Comparison of ENCODE assay signal across 13 cellular contexts in genomic region chr3:40079203-40079844, GRCh38.
DNase-seq lines count a peak whose midpoint lies in the region; ATAC-seq and TF ChIP-seq lines count a peak whose summit lies in the region.
"Had no signal": no experiment of that assay in that cellular context is flagged by ENCODE, and none has a peak within 500 bp of the region (broad histone marks: within the 10 kb centered on the region; RNA-seq: fewer than 3 reads in every experiment).

No MANE protein-coding gene starts in this region.

- H3K27me3 ChIP-seq in Caco-2 (replicated peaks; ENCODE audit: control insufficient read depth, insufficient read depth, low read length) (no peaks in the 10 kb centered on the region), osteoblast (ENCODE audit: insufficient read depth, low read length) (no peaks in the 10 kb centered on the region)
- peaks cover 4% of the 10 kb centered on the region for H3K27me3 ChIP-seq in CD4-positive, alpha-beta T cell (ENCODE audit: control insufficient read depth, insufficient read depth, low read length)
- H3K27me3 ChIP-seq: BLaER1 treated with 17β-estradiol and CSF1 and Interleukin-3, amounts not matched to agents 10 nM and 100 nM; heart left ventricle had no signal

- intact Hi-C loops in Caco-2 (cut with micrococcal nuclease; ENCODE audit: unreplicated experiment) = loop anchor here (1.0 to 10.0 kb wide), 2 partner anchors 8 to 265 kb away; no protein-coding TSS in a partner anchor
- intact Hi-C loops in CD4-positive, alpha-beta T cell (cut with DNase I, micrococcal nuclease) = no loop called here

- H2AFZ ChIP-seq in osteoblast (ENCODE audit: low read length) = peak overlapping the region; percentile 72

- no peaks in the 10 kb centered on the region for H3K9me3 ChIP-seq in Caco-2
- H3K9me3 ChIP-seq in osteoblast (ENCODE audit: low read depth, low read length) = no peaks in the 10 kb centered on the region
- H3K9me3 ChIP-seq in CD4-positive, alpha-beta T cell (ENCODE audit: control insufficient read depth, low read length) = no peaks in the 10 kb centered on the region

- POLR2A ChIA-PET in Caco-2 (lab: Charles Lee) = no interaction called here
- POLR2A ChIA-PET in CD4-positive, alpha-beta T cell (lab: Charles Lee) = no interaction called here

- BruUV-seq in Caco-2 (replicated peaks; lab: Mats Ljungman, UMichigan) = no TSS peak

- H3K4me1 Mint-ChIP-seq in Caco-2 (ENCODE audit: low read depth, unreplicated experiment) = peaks cover 14% of the 10 kb centered on the region
- H3K4me1 Mint-ChIP-seq in CD4-positive, alpha-beta T cell (ENCODE audit: low read depth) = no peaks in the 10 kb centered on the region
- H3K4me1 Mint-ChIP-seq: stimulated activated memory B cell treated with anti-CD40 and anti-IgM and Interleukin-4, amounts not matched to agents 10 μg/mL and 1 μg/mL and 100 μg/mL, for 72 hours had no signal

- H3K36me3 ChIP-seq in Caco-2 (ENCODE audit: control insufficient read depth, insufficient read depth, low read length) = no peaks in the 10 kb centered on the region
- no peaks in the 10 kb centered on the region for H3K36me3 ChIP-seq in osteoblast (ENCODE audit: insufficient read depth, low read length)
- H3K36me3 ChIP-seq: BLaER1 treated with 17β-estradiol and CSF1 and Interleukin-3, amounts not matched to agents 10 nM and 100 nM; heart left ventricle had no signal

- H3K36me3 Mint-ChIP-seq in Caco-2 (ENCODE audit: insufficient read depth, unreplicated experiment) = no peaks in the 10 kb centered on the region
- H3K36me3 Mint-ChIP-seq in CD4-positive, alpha-beta T cell (ENCODE audit: low read depth) = no peaks in the 10 kb centered on the region
- H3K36me3 Mint-ChIP-seq: stimulated activated memory B cell treated with anti-CD40 and anti-IgM and Interleukin-4, amounts not matched to agents 10 μg/mL and 1 μg/mL and 100 μg/mL, for 72 hours had no signal

- H3K27ac ChIP-seq in osteoblast (ENCODE audit: low read depth, low read length) = peak overlapping the region; percentile 88
- no peak overlapping the region for H3K27ac ChIP-seq in CD4-positive, alpha-beta T cell (ENCODE audit: low read depth, low read length)
- H3K27ac ChIP-seq: BLaER1 treated with 17β-estradiol and CSF1 and Interleukin-3, amounts not matched to agents 10 nM and 100 nM; heart left ventricle had no signal

- no peaks in the 10 kb centered on the region for H4K20me1 ChIP-seq in osteoblast (ENCODE audit: insufficient read depth, low read length)
- H4K20me1 ChIP-seq: BLaER1 treated with 17β-estradiol and CSF1 and Interleukin-3, amounts not matched to agents 10 nM and 100 nM had no signal

- peak overlapping the region; percentile 50 for H3K4me2 ChIP-seq in osteoblast (ENCODE audit: insufficient read depth, low read length)
- H3K4me2 ChIP-seq: BLaER1 treated with 17β-estradiol and CSF1 and Interleukin-3, amounts not matched to agents 10 nM and 100 nM had no signal

- H3K27me3 Mint-ChIP-seq in Caco-2 (ENCODE audit: insufficient read depth, unreplicated experiment) = no peaks in the 10 kb centered on the region
- H3K27me3 Mint-ChIP-seq in CD4-positive, alpha-beta T cell = peaks cover 10% of the 10 kb centered on the region

- peak in 1 of 2 experiments; percentile 34 for DNase-seq in Caco-2
- DNase-seq in fibroblast of gingiva (ENCODE audit: low read depth) = peak; percentile 76
- peak; percentile 91 for DNase-seq in osteoblast (ENCODE audit: insufficient read length, low spot score, missing footprints)
- DNase-seq in CD4-positive, alpha-beta T cell = no peak
- no peak for DNase-seq in activated naive CD4-positive, alpha-beta T cell treated with anti-CD3 and anti-CD28 coated beads, Interleukin-2, amount 50 U/mL, for 16 hours
- DNase-seq in activated naive CD4-positive, alpha-beta T cell (lab: John Stamatoyannopoulos, UW) = no peak
- no peak for DNase-seq in activated T-cell treated with anti-CD3 and anti-CD28 coated beads, Interleukin-2, amount 50 U/mL, for 48 hours
- DNase-seq: heart left ventricle; NCI-H2107; stimulated activated CD4-positive, alpha-beta T cell treated with anti-CD3 and anti-CD28 coated beads, Interleukin-2, amount 100 ng/mL, for 24 hours had no signal

- H3K9me3 Mint-ChIP-seq in Caco-2 (ENCODE audit: unreplicated experiment) = peaks cover 20% of the 10 kb centered on the region
- H3K9me3 Mint-ChIP-seq in CD4-positive, alpha-beta T cell = peaks cover 3% of the 10 kb centered on the region

- TF ChIP-seq CTCF in Caco-2 (IDR thresholded peaks at IDR 0.05; ENCODE audit: insufficient read depth in 1 of 2, low read depth in 1 of 2, low read length in 1 of 2, severe bottlenecking in 1 of 2, unreplicated experiment in 1 of 2) = no peak
- no peak for TF ChIP-seq CTCF in osteoblast (IDR thresholded peaks at IDR 0.05; ENCODE audit: extremely low read depth, low read depth, low read length)
- TF ChIP-seq CTCF in CD4-positive, alpha-beta T cell (IDR thresholded peaks at IDR 0.05) = no peak

- no peak overlapping the region for H3K4me3 Mint-ChIP-seq in Caco-2 (ENCODE audit: unreplicated experiment)
- H3K4me3 Mint-ChIP-seq in CD4-positive, alpha-beta T cell = no peak overlapping the region
- H3K4me3 Mint-ChIP-seq: stimulated activated memory B cell treated with anti-CD40 and anti-IgM and Interleukin-4, amounts not matched to agents 10 μg/mL and 1 μg/mL and 100 μg/mL, for 72 hours had no signal

- H3K27ac Mint-ChIP-seq in Caco-2 (ENCODE audit: unreplicated experiment) = peak overlapping the region; percentile 73
- H3K27ac Mint-ChIP-seq in CD4-positive, alpha-beta T cell = no peak overlapping the region
- H3K27ac Mint-ChIP-seq: stimulated activated memory B cell treated with anti-CD40 and anti-IgM and Interleukin-4, amounts not matched to agents 10 μg/mL and 1 μg/mL and 100 μg/mL, for 72 hours had no signal

- H3K4me3 ChIP-seq in Caco-2 (ENCODE audit: low read depth, low read length) (no peak overlapping the region), osteoblast (ENCODE audit: insufficient read depth, low read length) (peak overlapping the region; percentile 34)
- H3K4me3 ChIP-seq: BLaER1 treated with 17β-estradiol and CSF1 and Interleukin-3, amounts not matched to agents 10 nM and 100 nM; heart left ventricle had no signal

- peaks cover 14% of the 10 kb centered on the region for H3K4me1 ChIP-seq in Caco-2
- peaks cover 20% of the 10 kb centered on the region for H3K4me1 ChIP-seq in osteoblast (ENCODE audit: insufficient read depth, low read length)
- H3K4me1 ChIP-seq: BLaER1 treated with 17β-estradiol and CSF1 and Interleukin-3, amounts not matched to agents 10 nM and 100 nM; heart left ventricle had no signal

- H3K79me2 ChIP-seq in osteoblast (ENCODE audit: insufficient read depth, low read length) = no peaks in the 10 kb centered on the region

- peak; percentile 97 for ATAC-seq in SK-N-SH treated with all-trans-retinoic acid at 6 μM for 48 hours
- ATAC-seq in CD4-positive, alpha-beta T cell (ENCODE audit: poor library complexity) = no peak
- ATAC-seq: heart left ventricle; stimulated activated memory B cell treated with anti-CD40 and anti-IgM and Interleukin-4, amounts not matched to agents 10 μg/mL and 1 μg/mL and 100 μg/mL, for 72 hours had no signal

- CTCF ChIA-PET in Caco-2 (lab: Charles Lee) = interaction anchor here (1.0 kb wide), 1 partner anchor 10 kb away, joined by 4 read pairs; no protein-coding TSS in a partner anchor
- CTCF ChIA-PET in CD4-positive, alpha-beta T cell (lab: Charles Lee) = no interaction called here

TF ChIP-seq in SK-N-SH treated with all-trans-retinoic acid at 6 μM for 48 hours, 23 proteins besides CTCF, POLR2A, EP300 and RAD21:
- no peak for TF ChIP-seq ZNF70 (CRISPR knock-in tag; IDR thresholded peaks at IDR 0.05)
- TF ChIP-seq TCF4 (CRISPR knock-in tag; IDR thresholded peaks at IDR 0.05; ENCODE audit: borderline replicate concordance) = no peak
- no peak for TF ChIP-seq CREB5 (CRISPR knock-in tag; IDR thresholded peaks at IDR 0.05; ENCODE audit: low read depth)
- TF ChIP-seq ARNTL (CRISPR knock-in tag; IDR thresholded peaks at IDR 0.05; ENCODE audit: borderline replicate concordance, low read depth) = no peak
- no peak for TF ChIP-seq TSHZ2 (CRISPR knock-in tag; IDR thresholded peaks at IDR 0.05)
- no peak for TF ChIP-seq TOX (CRISPR knock-in tag; IDR thresholded peaks at IDR 0.05; ENCODE audit: borderline replicate concordance)
- no peak for TF ChIP-seq BACH2 (CRISPR knock-in tag; IDR thresholded peaks at IDR 0.05; ENCODE audit: borderline replicate concordance)
- no peak for TF ChIP-seq OSR1 (CRISPR knock-in tag; IDR thresholded peaks at IDR 0.05)

Comparison
In these comparisons a context has a peak if more than half of its experiments do, and no peak if none do; other contexts are left out.
1. DNase-seq: peak in fibroblast of gingiva (single experiment) and osteoblast (single experiment); none in CD4-positive, alpha-beta T cell (0 of 10), activated naive CD4-positive, alpha-beta T cell treated with anti-CD3 and anti-CD28 coated beads, Interleukin-2, amount 50 U/mL, for 16 hours (single experiment), activated naive CD4-positive, alpha-beta T cell (0 of 4) and activated T-cell treated with anti-CD3 and anti-CD28 coated beads, Interleukin-2, amount 50 U/mL, for 48 hours (0 of 2).